18 cellular contexts compared by ENCODE assay signal in the genomic region with DNA sequence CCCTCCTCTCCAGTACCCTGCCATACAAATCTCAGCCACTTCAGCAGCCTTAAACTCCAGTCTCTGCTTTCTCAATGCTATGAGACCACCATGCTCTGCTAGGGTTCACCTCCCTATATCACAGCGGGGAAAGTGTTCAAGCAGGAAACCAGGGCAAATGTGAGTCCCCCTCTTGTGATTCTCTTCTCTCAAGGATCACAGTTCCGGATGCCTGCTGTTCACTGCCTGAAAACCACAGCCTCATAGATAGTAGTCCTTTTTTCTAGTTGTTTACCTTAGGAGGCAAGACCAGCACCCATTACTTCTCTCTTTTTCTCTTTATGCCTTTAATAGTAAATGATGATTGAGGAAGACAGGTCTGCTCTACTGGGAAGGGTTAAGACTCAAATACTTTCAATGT.
"Had no signal": no experiment of that assay in that cellular context is flagged by ENCODE, and none has a peak within 500 bp of the region (broad histone marks: within the 10 kb centered on the region; RNA-seq: fewer than 3 reads in every experiment).

No MANE protein-coding gene starts in this region.

- H3K4me1 Mint-ChIP-seq: nephron progenitor cell had no signal

- H3K9me3 Mint-ChIP-seq: activated CD4-positive, alpha-beta T cell treated with anti-CD3 and anti-CD28 coated beads, Interleukin-2, amount 10 ng/mL, durations not matched to agents 24 days and 14 days; activated naive CD4-positive, alpha-beta T cell treated with anti-CD3 and anti-CD28 coated beads for 36 hours; memory B cell; nephron progenitor cell had no signal

- H3K4me3 Mint-ChIP-seq: activated CD4-positive, alpha-beta T cell treated with anti-CD3 and anti-CD28 coated beads, Interleukin-2, amount 10 ng/mL, durations not matched to agents 24 days and 14 days; activated naive CD4-positive, alpha-beta T cell treated with anti-CD3 and anti-CD28 coated beads for 36 hours; memory B cell; nephron progenitor cell had no signal

- DNase-seq: activated CD4-positive, alpha-beta T cell treated with anti-CD3 and anti-CD28 coated beads, Interleukin-2, amount 10 ng/mL, durations not matched to agents 24 days and 14 days; activated CD4-positive, CD25-positive, alpha-beta regulatory T cell; activated CD8-positive, alpha-beta memory T cell treated with anti-CD3 and anti-CD28 coated beads for 24 hours; activated naive CD4-positive, alpha-beta T cell treated with anti-CD3 and anti-CD28 coated beads for 36 hours; amniotic stem cell; colonic mucosa; hippocampal formation; left ventricle myocardium superior; nephron progenitor cell; right cardiac atrium; stimulated activated CD4-positive, alpha-beta T cell treated with anti-CD3 and anti-CD28 coated beads, Interleukin-4, amount 100 ng/mL, for 24 hours; stimulated activated naive CD4-positive, alpha-beta T cell; trophoblast cell had no signal

- H3K4me1 ChIP-seq: colonic mucosa had no signal

- H3K27ac Mint-ChIP-seq: activated CD4-positive, alpha-beta T cell treated with anti-CD3 and anti-CD28 coated beads, Interleukin-2, amount 10 ng/mL, durations not matched to agents 24 days and 14 days; activated naive CD4-positive, alpha-beta T cell treated with anti-CD3 and anti-CD28 coated beads for 36 hours; nephron progenitor cell had no signal

- ATAC-seq: left ventricle myocardium superior, right cardiac atrium had no signal

- H3K9me3 ChIP-seq: colonic mucosa, esophagus muscularis mucosa, prostate gland had no signal

- FAIRE-seq: keratinocyte had no signal

- H3K27me3 ChIP-seq: colonic mucosa, esophagus muscularis mucosa had no signal

- H3K27ac ChIP-seq: colonic mucosa, esophagus muscularis mucosa, prostate gland, skin epidermis had no signal

- H3K4me3 ChIP-seq: colonic mucosa, esophagus muscularis mucosa, prostate gland, skin epidermis had no signal

- H3K27me3 Mint-ChIP-seq: activated CD4-positive, alpha-beta T cell treated with anti-CD3 and anti-CD28 coated beads, Interleukin-2, amount 10 ng/mL, durations not matched to agents 24 days and 14 days; memory B cell had no signal

- H3K36me3 ChIP-seq: colonic mucosa, prostate gland had no signal
